In the genomic region with DNA sequence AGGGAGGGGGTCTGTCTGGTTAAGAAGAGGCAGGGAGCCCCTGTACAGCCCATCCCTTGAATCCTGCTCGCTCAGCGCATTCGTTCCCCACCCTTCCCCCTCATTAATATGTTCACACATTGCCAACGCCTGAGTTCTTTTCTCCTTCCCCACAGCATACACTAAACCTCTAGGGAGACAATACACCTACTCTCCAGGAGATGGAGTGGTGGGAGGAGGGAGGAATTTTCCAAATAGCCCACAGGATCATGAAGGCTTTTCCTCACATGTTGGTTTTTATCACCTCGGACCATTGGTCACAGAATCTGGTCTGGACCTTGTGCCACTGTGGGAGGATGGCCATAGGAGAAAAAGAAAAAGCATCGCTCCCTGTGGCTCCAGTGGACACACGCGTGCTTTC, we compare ENCODE assay signal across 27 cellular contexts.
DNase-seq lines count a peak whose midpoint lies in the region; ATAC-seq and TF ChIP-seq lines count a peak whose summit lies in the region.
"Had no signal": no experiment of that assay in that cellular context is flagged by ENCODE, and none has a peak within 500 bp of the region (broad histone marks: within the 10 kb centered on the region; RNA-seq: fewer than 3 reads in every experiment).

No MANE protein-coding gene starts in this region.

- H3K36me3 Mint-ChIP-seq in nephron progenitor cell (ENCODE audit: low read depth), result no peaks in the 10 kb centered on the region
- H3K36me3 Mint-ChIP-seq: activated CD4-positive, alpha-beta memory T cell treated with anti-CD3 and anti-CD28 coated beads for 36 hours; CD8-positive, alpha-beta T cell; natural killer cell; stimulated activated memory B cell treated with anti-CD40 and anti-IgM and Interleukin-4, amounts not matched to agents 10 μg/mL and 1 μg/mL and 100 μg/mL, for 72 hours had no signal

- H3K9me3 Mint-ChIP-seq in nephron progenitor cell, result no peaks in the 10 kb centered on the region
- H3K9me3 Mint-ChIP-seq: activated CD4-positive, alpha-beta memory T cell treated with anti-CD3 and anti-CD28 coated beads for 36 hours; CD8-positive, alpha-beta T cell; dendritic cell treated with granulocyte-macrophage colony-stimulating factor and Interleukin-4, amounts not matched to agents 40 ng/mL and 50 ng/mL, for 4 days; natural killer cell had no signal

- no peak overlapping the region for H3K27ac ChIP-seq in C4-2B
- H3K27ac ChIP-seq: cardiac muscle cell, prostate gland, RWPE1, vagina had no signal

- DNase-seq in H7, result peak; percentile 46
- no peak for DNase-seq in choroid plexus epithelial cell (ENCODE audit: low read depth)
- no peak for DNase-seq in nephron progenitor cell
- DNase-seq in NCI-H1048 (lab: John Stamatoyannopoulos, UW), result no peak
- DNase-seq: activated CD4-positive, alpha-beta memory T cell treated with anti-CD3 and anti-CD28 coated beads for 36 hours; activated CD4-positive, CD25-positive, alpha-beta regulatory T cell; activated effector memory CD4-positive, alpha-beta T cell treated with Interleukin-2 at 50 U/mL for 16 hours; CD8-positive, alpha-beta T cell; DND-41; Kasumi-1; natural killer cell; NCI-H2029; NCI-H524 treated with DMSO at 0.1 percent for 48 hours; SK-N-SH; stimulated activated CD4-positive, alpha-beta T cell treated with anti-CD3 and anti-CD28 coated beads, Interleukin-1b, Interleukin-23, amount 100 ng/mL, for 48 hours; T-helper 2 cell had no signal

- H3K27ac Mint-ChIP-seq in nephron progenitor cell, result peak overlapping the region; percentile 44
- H3K27ac Mint-ChIP-seq: activated CD4-positive, alpha-beta memory T cell treated with anti-CD3 and anti-CD28 coated beads for 36 hours; CD8-positive, alpha-beta T cell; dendritic cell treated with granulocyte-macrophage colony-stimulating factor and Interleukin-4, amounts not matched to agents 40 ng/mL and 50 ng/mL, for 4 days; natural killer cell; stimulated activated memory B cell treated with anti-CD40 and anti-IgM and Interleukin-4, amounts not matched to agents 10 μg/mL and 1 μg/mL and 100 μg/mL, for 72 hours had no signal

- no peak overlapping the region for H3K4me3 Mint-ChIP-seq in nephron progenitor cell
- H3K4me3 Mint-ChIP-seq: activated CD4-positive, alpha-beta memory T cell treated with anti-CD3 and anti-CD28 coated beads for 36 hours; CD8-positive, alpha-beta T cell; dendritic cell treated with granulocyte-macrophage colony-stimulating factor and Interleukin-4, amounts not matched to agents 40 ng/mL and 50 ng/mL, for 4 days; natural killer cell; stimulated activated memory B cell treated with anti-CD40 and anti-IgM and Interleukin-4, amounts not matched to agents 10 μg/mL and 1 μg/mL and 100 μg/mL, for 72 hours had no signal

- peaks cover 49% of the 10 kb centered on the region for H3K4me1 Mint-ChIP-seq in nephron progenitor cell
- H3K4me1 Mint-ChIP-seq: stimulated activated memory B cell treated with anti-CD40 and anti-IgM and Interleukin-4, amounts not matched to agents 10 μg/mL and 1 μg/mL and 100 μg/mL, for 72 hours had no signal

- H3K4me3 ChIP-seq in H7 (ENCODE audit: insufficient read depth, low read depth, low read length), result no peak overlapping the region
- H3K4me3 ChIP-seq in choroid plexus epithelial cell (ENCODE audit: low read depth, low read length), result no peak overlapping the region
- H3K4me3 ChIP-seq: cardiac muscle cell, GM12878, prostate gland, vagina had no signal

- no peaks in the 10 kb centered on the region for H3K27me3 ChIP-seq in H7 (ENCODE audit: control insufficient read depth, insufficient read depth, low read length)
- H3K27me3 ChIP-seq: cardiac muscle cell, vagina had no signal

- ATAC-seq in HG02763 (IDR thresholded peaks at IDR 0.05; ENCODE audit: unreplicated experiment) (no peak), HG03442 (IDR thresholded peaks at IDR 0.05; ENCODE audit: unreplicated experiment) (no peak)
- ATAC-seq: CD8-positive, alpha-beta T cell; GM12878; left lobe of liver; natural killer cell; stimulated activated memory B cell treated with anti-CD40 and anti-IgM and Interleukin-4, amounts not matched to agents 10 μg/mL and 1 μg/mL and 100 μg/mL, for 72 hours had no signal

- TF ChIP-seq CTCF in C4-2B (conservative IDR thresholded peaks at IDR 0.05) (peak; percentile 32), choroid plexus epithelial cell (conservative IDR thresholded peaks at IDR 0.05; ENCODE audit: low read depth, low read length) (peak; percentile 31), nephron progenitor cell (IDR thresholded peaks at IDR 0.05) (no peak)

- peaks cover under 1% of the 10 kb centered on the region for H3K27me3 Mint-ChIP-seq in nephron progenitor cell (ENCODE audit: low read depth, poor library complexity)
- H3K27me3 Mint-ChIP-seq: stimulated activated memory B cell treated with anti-CD40 and anti-IgM and Interleukin-4, amounts not matched to agents 10 μg/mL and 1 μg/mL and 100 μg/mL, for 72 hours had no signal

- H3K36me3 ChIP-seq in H7 (replicated peaks; ENCODE audit: control insufficient read depth, insufficient read depth, low read length), result no peaks in the 10 kb centered on the region
- H3K36me3 ChIP-seq: cardiac muscle cell, prostate gland, vagina had no signal
